18 cellular contexts compared by ENCODE assay signal in genomic region chr18:31099490-31100230, GRCh38. TPM values are rescaled to one million over a fixed set of nuclear protein-coding genes. Genes with fewer than 3 reads are reported as not detected.
DNase-seq lines count a peak whose midpoint lies in the region; ATAC-seq and TF ChIP-seq lines count a peak whose summit lies in the region.
"Had no signal": no experiment of that assay in that cellular context is flagged by ENCODE, and none has a peak within 500 bp of the region (broad histone marks: within the 10 kb centered on the region; RNA-seq: fewer than 3 reads in every experiment).

No MANE protein-coding gene starts in this region.

- H3K27ac Mint-ChIP-seq in endodermal cell, result no peak overlapping the region
- H3K27ac Mint-ChIP-seq: activated T-cell treated with anti-CD3 and anti-CD28 coated beads, Interleukin-2, amount 50 U/mL, for 24 hours; naive B cell had no signal

- DNase-seq in left ventricle myocardium inferior (no peak), Right ventricle myocardium superior (no peak), endodermal cell (no peak), islet precursor cell (no peak), epidermal melanocyte (ENCODE audit: insufficient read length, low spot score) (no peak)
- no peak for DNase-seq in activated CD4-positive, alpha-beta T cell treated with anti-CD3 and anti-CD28 coated beads, Interleukin-2, amount 50 U/mL, for 48 hours
- no peak for DNase-seq in activated CD4-positive, alpha-beta T cell treated with anti-CD3 and anti-CD28 coated beads for 4 hours
- DNase-seq: activated T-cell treated with anti-CD3 and anti-CD28 coated beads, Interleukin-2, amount 50 U/mL, for 24 hours; amygdala; Kasumi-1; naive B cell; NCI-H2107; NK-92 treated with Interleukin-12 subunit alpha and Interleukin-12 subunit beta, amount 100 ng/mL, for 24 hours; SK-N-SH; spleen had no signal

- WGBS in endodermal cell (ENCODE audit: insufficient coverage in 1 of 2, insufficient read length in 1 of 2), 2 experiments, result 70 to 80% methylated on average over 5 to 9 of the region's 9 CpGs

- H3K36me3 ChIP-seq in left ventricle myocardium inferior (no peaks in the 10 kb centered on the region), endodermal cell (ENCODE audit: control insufficient read depth, insufficient read depth, low read length) (no peaks in the 10 kb centered on the region), mucosa of stomach (ENCODE audit: control insufficient read depth, insufficient read depth, low read length) (no peaks in the 10 kb centered on the region)
- H3K36me3 ChIP-seq: spleen had no signal

- TF ChIP-seq CTCF in left ventricle myocardium inferior (IDR thresholded peaks at IDR 0.05; ENCODE audit: borderline replicate concordance) (no peak), endodermal cell (conservative IDR thresholded peaks at IDR 0.05) (no peak)

- no peaks in the 10 kb centered on the region for H3K27me3 Mint-ChIP-seq in endodermal cell (ENCODE audit: insufficient read depth)

- H3K4me1 Mint-ChIP-seq in endodermal cell, result peaks cover 50% of the 10 kb centered on the region
- H3K4me1 Mint-ChIP-seq: naive B cell had no signal

- H3K9me3 ChIP-seq in left ventricle myocardium inferior (replicated peaks) (no peaks in the 10 kb centered on the region), endodermal cell (ENCODE audit: control insufficient read depth, low read length) (no peaks in the 10 kb centered on the region), mucosa of stomach (ENCODE audit: control insufficient read depth, low read length) (no peaks in the 10 kb centered on the region)
- H3K9me3 ChIP-seq: SK-N-SH had no signal

- H3K27ac ChIP-seq in left ventricle myocardium inferior (replicated peaks) (peak overlapping the region; percentile 92), endodermal cell (ENCODE audit: low read depth, low read length) (no peak overlapping the region)

- peaks cover 3% of the 10 kb centered on the region for H3K36me3 Mint-ChIP-seq in endodermal cell (ENCODE audit: low read depth)
- H3K36me3 Mint-ChIP-seq: naive B cell had no signal

- peak overlapping the region; percentile 80 for H3K4me3 ChIP-seq in left ventricle myocardium inferior
- H3K4me3 ChIP-seq in endodermal cell (ENCODE audit: low read length), result peak overlapping the region; percentile 92
- H3K4me3 ChIP-seq in mucosa of stomach (ENCODE audit: low read length), result no peak overlapping the region

- no peaks in the 10 kb centered on the region for H3K9me3 Mint-ChIP-seq in endodermal cell

- peaks cover 11% of the 10 kb centered on the region for H3K27me3 ChIP-seq in left ventricle myocardium inferior (ENCODE audit: low read depth)
- no peaks in the 10 kb centered on the region for H3K27me3 ChIP-seq in endodermal cell (ENCODE audit: control insufficient read depth, insufficient read depth, low read length, poor library complexity, severe bottlenecking)
- H3K27me3 ChIP-seq in mucosa of stomach (ENCODE audit: control insufficient read depth, insufficient read depth, low read length), result no peaks in the 10 kb centered on the region

- H3K9ac ChIP-seq in endodermal cell (ENCODE audit: extremely low read depth, low read length, poor library complexity, severe bottlenecking), result peak overlapping the region; percentile 84
- peak overlapping the region; percentile 94 for H3K9ac ChIP-seq in mucosa of stomach (ENCODE audit: low read length)
- H3K9ac ChIP-seq: SK-N-SH had no signal

- ATAC-seq in Right ventricle myocardium superior (ENCODE audit: poor library complexity), result no peak
- ATAC-seq: activated CD4-positive, CD25-positive, alpha-beta regulatory T cell treated with anti-CD3 and anti-CD28 coated beads, Interleukin-2, amount 50 U/mL, for 24 hours had no signal

- peak overlapping the region; percentile 94 for H3K4me3 Mint-ChIP-seq in endodermal cell
- H3K4me3 Mint-ChIP-seq: activated T-cell treated with anti-CD3 and anti-CD28 coated beads, Interleukin-2, amount 50 U/mL, for 24 hours; naive B cell had no signal

- intact Hi-C loops in left ventricle myocardium inferior (cut with micrococcal nuclease) (no loop called here), Right ventricle myocardium superior (cut with DNase I) (loop anchor here (5.0 kb wide), 1 partner anchor 398 kb away; the partner anchor contains the start of gene DSG2)

- H3K4me1 ChIP-seq in left ventricle myocardium inferior, result peaks cover 30% of the 10 kb centered on the region
- no peaks in the 10 kb centered on the region for H3K4me1 ChIP-seq in endodermal cell (ENCODE audit: control insufficient read depth, insufficient read depth, low read length)
- peaks cover 14% of the 10 kb centered on the region for H3K4me1 ChIP-seq in mucosa of stomach (ENCODE audit: control insufficient read depth, insufficient read depth, low read length)

RNA-seq across cellular contexts. Expression of gene DSC2, which starts 2.6 kb away (rescaled TPM):
- total RNA-seq in left ventricle myocardium inferior, result 24.5 TPM
- total RNA-seq in Right ventricle myocardium superior, result 26.0 TPM
- 10 to 100 TPM; 58.4 to 72.4 TPM for total RNA-seq in endodermal cell
- polyA plus RNA-seq in endodermal cell (2013, experiment 1 of 2), result 22.7 TPM
- polyA plus RNA-seq in endodermal cell (2013, experiment 2 of 2), result 21.9 TPM
- polyA plus RNA-seq: SK-N-SH had no signal

RNA-seq across cellular contexts. Expression of gene DSC3, which starts 57.1 kb away (rescaled TPM):
- not detected for total RNA-seq in left ventricle myocardium inferior
- total RNA-seq in Right ventricle myocardium superior, result not detected
- under 1 TPM; 0.26 to 0.53 TPM for total RNA-seq in endodermal cell
- polyA plus RNA-seq in endodermal cell (2013, experiment 1 of 2), result 1.6 TPM
- 1.0 TPM for polyA plus RNA-seq in endodermal cell (2013, experiment 2 of 2)
- total RNA-seq: A673 had no signal
- polyA plus RNA-seq: SK-N-SH had no signal
